Comparison of ENCODE assay signal across 8 cellular contexts in genomic region chr13:50126378-50127016, GRCh38.
DNase-seq lines count a peak whose midpoint lies in the region; ATAC-seq and TF ChIP-seq lines count a peak whose summit lies in the region.

No MANE protein-coding gene starts in this region.

- no peak for ATAC-seq in gastrocnemius medialis
- no peak for ATAC-seq in GM19324 (IDR thresholded peaks at IDR 0.05; ENCODE audit: low FRiP score, unreplicated experiment)
- ATAC-seq in GM18519 (IDR thresholded peaks at IDR 0.05; ENCODE audit: low FRiP score, unreplicated experiment): no peak

- TF ChIP-seq POLR2A in gastrocnemius medialis (IDR thresholded peaks at IDR 0.05): no peak

- in situ Hi-C loops in gastrocnemius medialis (cut with MboI; ENCODE audit: low sequenced_read_pairs in 4 of 4): loop anchor here in 2 of 4 donors (5.0 to 10.0 kb wide), 2 partner anchors 39 to 132 kb away; partner anchors contain the start of gene TRIM13 (in 1 of the 2)

- peak overlapping the region; percentile 96 for H3K27ac Mint-ChIP-seq in Caco-2 (ENCODE audit: unreplicated experiment)

- intact Hi-C loops in Caco-2 (cut with micrococcal nuclease; ENCODE audit: unreplicated experiment) (no loop called here), gastrocnemius medialis (cut with DNase I; ENCODE audit: low total_unique reads) (loop anchor here (5.0 kb wide), 3 partner anchors 96 to 1676 kb away; partner anchors contain the start of genes DHRS12 and KPNA3)

- peak overlapping the region; percentile 98 to 100 (median 99) for H3K27ac ChIP-seq in gastrocnemius medialis

- no peaks in the 10 kb centered on the region for H3K9me3 Mint-ChIP-seq in Caco-2 (ENCODE audit: unreplicated experiment)

- POLR2A ChIA-PET in Caco-2 (lab: Charles Lee): interaction anchor here (0.6 to 4.0 kb wide), 6 partner anchors 17 to 789 kb away, joined by 3 to 29 read pairs (median 4); partner anchors contain the start of gene TRIM13

- CTCF ChIA-PET in Caco-2 (lab: Charles Lee): interaction anchor here (0.5 to 1.4 kb wide), 5 partner anchors 10 to 207 kb away, joined by 3 to 6 read pairs (median 4); partner anchors contain the start of genes SPRYD7 and TRIM13

- H3K27me3 ChIP-seq in Caco-2 (replicated peaks; ENCODE audit: control insufficient read depth, insufficient read depth, low read length) (no peaks in the 10 kb centered on the region), gastrocnemius medialis (no peaks in the 10 kb centered on the region)

- peak overlapping the region; percentile 100 for H3K4me3 ChIP-seq in Caco-2 (ENCODE audit: low read depth, low read length)
- H3K4me3 ChIP-seq in fibroblast of the aortic adventitia (ENCODE audit: low read depth, low read length): peak overlapping the region; percentile 88
- peak overlapping the region; percentile 84 to 99 (median 90) for H3K4me3 ChIP-seq in gastrocnemius medialis

- DNase-seq in Caco-2 (no peak), HuH-7 (ENCODE audit: low spot score) (peak; percentile 53), T-helper 9 cell (peak; percentile 2), fibroblast of the aortic adventitia (ENCODE audit: low read depth) (peak; percentile 53), gastrocnemius medialis (no peak), hypothalamus (lab: John Stamatoyannopoulos, UW) (no peak)

- H3K27me3 Mint-ChIP-seq in Caco-2 (ENCODE audit: insufficient read depth, unreplicated experiment): no peaks in the 10 kb centered on the region

- H3K9me3 ChIP-seq in Caco-2 (no peaks in the 10 kb centered on the region), gastrocnemius medialis (no peaks in the 10 kb centered on the region)

- peak overlapping the region; percentile 95 for H3K4me3 Mint-ChIP-seq in Caco-2 (ENCODE audit: unreplicated experiment)

- H3K4me1 Mint-ChIP-seq in Caco-2 (ENCODE audit: low read depth, unreplicated experiment): peaks cover 26% of the 10 kb centered on the region

- TF ChIP-seq CTCF in Caco-2 (IDR thresholded peaks at IDR 0.05; ENCODE audit: insufficient read depth in 1 of 2, low read depth in 1 of 2, low read length in 1 of 2, severe bottlenecking in 1 of 2, unreplicated experiment in 1 of 2): no peak
- TF ChIP-seq CTCF in fibroblast of the aortic adventitia (IDR thresholded peaks at IDR 0.05; ENCODE audit: insufficient read depth, low read length): no peak
- no peak for TF ChIP-seq CTCF in gastrocnemius medialis (IDR thresholded peaks at IDR 0.05 in 4 of 5, conservative IDR thresholded peaks at IDR 0.05 in 1 of 5)

- H3K36me3 ChIP-seq in Caco-2 (ENCODE audit: control insufficient read depth, insufficient read depth, low read length) (0 out of 2 replicates have a peak, but pooled peaks cover 1% of the 10 kb centered on the region), gastrocnemius medialis (no peaks in the 10 kb centered on the region)

- BruUV-seq in Caco-2 (replicated peaks; lab: Mats Ljungman, UMichigan): TSS peak; percentile 62

- H3K4me1 ChIP-seq in Caco-2 (peaks cover 27% of the 10 kb centered on the region), gastrocnemius medialis (peaks cover 30 to 41% of the 10 kb centered on the region in 2 donors)

- peaks cover 28% of the 10 kb centered on the region for H3K36me3 Mint-ChIP-seq in Caco-2 (ENCODE audit: insufficient read depth, unreplicated experiment)

Comparison
In these comparisons a context has a peak if more than half of its experiments do, and no peak if none do; other contexts are left out.
1. DNase-seq: peak in HuH-7 (single experiment), T-helper 9 cell (single experiment) and fibroblast of the aortic adventitia (single experiment); none in Caco-2 (0 of 2), gastrocnemius medialis (0 of 2) and hypothalamus (0 of 51).
2. Peak in every context shown above with its lines, with median percentiles within 50 percentile points of each other: H3K4me3 ChIP-seq.